ENCODE assay signal across 15 cellular contexts in genomic region chr3:48623851-48624547, GRCh38. TPM values are rescaled to one million over a fixed set of nuclear protein-coding genes. Genes with fewer than 3 reads are reported as not detected.
DNase-seq lines count a peak whose midpoint lies in the region; ATAC-seq and TF ChIP-seq lines count a peak whose summit lies in the region.
"Had no signal": no experiment of that assay in that cellular context is flagged by ENCODE, and none has a peak within 500 bp of the region (broad histone marks: within the 10 kb centered on the region; RNA-seq: fewer than 3 reads in every experiment).

No MANE protein-coding gene starts in this region.

- TF ChIP-seq POLR2A in thyroid gland (IDR thresholded peaks at IDR 0.05) = no peak

- H3K9me3 ChIP-seq in Caco-2 (no peaks in the 10 kb centered on the region), thyroid gland (no peaks in the 10 kb centered on the region)

- POLR2A ChIA-PET in Caco-2 (lab: Charles Lee) = interaction anchor here (0.6 to 1.4 kb wide), 4 partner anchors 18 to 51 kb away, joined by 3 to 6 read pairs (median 3); no protein-coding TSS in a partner anchor

- H3K4me1 ChIP-seq in Caco-2 (peaks cover 11% of the 10 kb centered on the region), thyroid gland (no peaks in the 10 kb centered on the region)

- peak overlapping the region; percentile 70 for H3K27ac Mint-ChIP-seq in Caco-2 (ENCODE audit: unreplicated experiment)
- H3K27ac Mint-ChIP-seq: stimulated activated naive CD8-positive, alpha-beta T cell treated with anti-CD3 and anti-CD28 coated beads, Interleukin-15, Interleukin-2, amounts not matched to agents 100 ng/mL and 50 ng/mL, for 24 hours had no signal

- DNase-seq in Caco-2 (no peak), NCI-H69 (lab: John Stamatoyannopoulos, UW) (peak; percentile 81), left kidney (ENCODE audit: low read depth, low spot score) (peak; percentile 32), GM19240 (ENCODE audit: insufficient read length, low spot score) (no peak), thyroid gland (no peak)
- peak; percentile 60 for DNase-seq in Jurkat, Clone E6-1 (ENCODE audit: low read depth, low spot score)
- DNase-seq: activated CD4-positive, alpha-beta T cell treated with anti-CD3 and anti-CD28 coated beads for 48 hours; NCI-H524; stimulated activated CD4-positive, alpha-beta T cell treated with anti-CD3 and anti-CD28 coated beads, Interleukin-4, amount 100 ng/mL, for 1 hour had no signal

- H3K4me1 Mint-ChIP-seq in Caco-2 (ENCODE audit: low read depth, unreplicated experiment) = no peaks in the 10 kb centered on the region

- CTCF ChIA-PET in Caco-2 (lab: Charles Lee) = interaction anchor here (0.6 to 1.7 kb wide), 2 partner anchors 11 to 15 kb away, joined by 3 to 7 read pairs; partner anchors contain the start of genes SLC26A6 and UQCRC1

- TF ChIP-seq CTCF in Caco-2 (IDR thresholded peaks at IDR 0.05; ENCODE audit: insufficient read depth in 1 of 2, low read depth in 1 of 2, low read length in 1 of 2, severe bottlenecking in 1 of 2, unreplicated experiment in 1 of 2) (no peak), thyroid gland (IDR thresholded peaks at IDR 0.05) (no peak)

- no TSS peak for BruUV-seq in Caco-2 (replicated peaks; lab: Mats Ljungman, UMichigan)

- no peak for ATAC-seq in GM21576 (IDR thresholded peaks at IDR 0.05; ENCODE audit: unreplicated experiment)
- ATAC-seq: activated naive CD4-positive, alpha-beta T cell treated with anti-CD3 and anti-CD28 coated beads, Interleukin-2, amount 50 U/mL, for 72 hours; esophagus mucosa had no signal

- peaks cover 25% of the 10 kb centered on the region for H3K36me3 Mint-ChIP-seq in Caco-2 (ENCODE audit: insufficient read depth, unreplicated experiment)

- H3K36me3 ChIP-seq in Caco-2 (ENCODE audit: control insufficient read depth, insufficient read depth, low read length) (peaks cover 5% of the 10 kb centered on the region), thyroid gland (peaks cover 0 to 3% of the 10 kb centered on the region in 2 donors)

- 89 to 91% methylated on average over 6 of the region's 6 CpGs for WGBS in thyroid gland, 2 donors

- H3K4me3 Mint-ChIP-seq in Caco-2 (ENCODE audit: unreplicated experiment) = no peak overlapping the region
- H3K4me3 Mint-ChIP-seq: stimulated activated naive CD8-positive, alpha-beta T cell treated with anti-CD3 and anti-CD28 coated beads, Interleukin-15, Interleukin-2, amounts not matched to agents 100 ng/mL and 50 ng/mL, for 24 hours had no signal

- no peaks in the 10 kb centered on the region for H3K9me3 Mint-ChIP-seq in Caco-2 (ENCODE audit: unreplicated experiment)
- H3K9me3 Mint-ChIP-seq: activated naive CD4-positive, alpha-beta T cell treated with anti-CD3 and anti-CD28 coated beads, Interleukin-2, amount 50 U/mL, for 72 hours; stimulated activated naive CD8-positive, alpha-beta T cell treated with anti-CD3 and anti-CD28 coated beads, Interleukin-15, Interleukin-2, amounts not matched to agents 100 ng/mL and 50 ng/mL, for 24 hours had no signal

- H3K27ac ChIP-seq in thyroid gland = no peak overlapping the region
- H3K27ac ChIP-seq: SK-N-MC had no signal

- H3K4me3 ChIP-seq in Caco-2 (ENCODE audit: low read depth, low read length) (no peak overlapping the region), thyroid gland (replicated peaks in 1 of 3) (no peak overlapping the region)
- no peak overlapping the region for H3K4me3 ChIP-seq in Jurkat, Clone E6-1 (ENCODE audit: low read length)
- H3K4me3 ChIP-seq: SK-N-MC had no signal

- no peaks in the 10 kb centered on the region for H3K27me3 Mint-ChIP-seq in Caco-2 (ENCODE audit: insufficient read depth, unreplicated experiment)
- H3K27me3 Mint-ChIP-seq: stimulated activated naive CD8-positive, alpha-beta T cell treated with anti-CD3 and anti-CD28 coated beads, Interleukin-15, Interleukin-2, amounts not matched to agents 100 ng/mL and 50 ng/mL, for 24 hours had no signal

- intact Hi-C loops in Caco-2 (cut with micrococcal nuclease; ENCODE audit: unreplicated experiment) (no loop called here), thyroid gland (cut with DNase I) (no loop called here)

- H3K27me3 ChIP-seq in Caco-2 (replicated peaks; ENCODE audit: control insufficient read depth, insufficient read depth, low read length) (no peaks in the 10 kb centered on the region), thyroid gland (no peaks in the 10 kb centered on the region)

RNA-seq across cellular contexts. Expression of gene TMEM89, which starts 2.4 kb away (rescaled TPM):
- total RNA-seq in Caco-2 (2022) (not detected in 2 replicates), thyroid gland (not detected)
- not detected for polyA plus RNA-seq in Jurkat, Clone E6-1 (2012; ENCODE audit: insufficient read depth, insufficient read length)
- total RNA-seq: esophagus mucosa, mesenteric fat pad had no signal

RNA-seq across cellular contexts. Expression of gene SLC26A6, which starts 11.3 kb away (rescaled TPM):
- total RNA-seq in Caco-2 (2022) = 54.7 and 59.4 TPM in 2 replicates
- 38.6 TPM for polyA plus RNA-seq in Jurkat, Clone E6-1 (2012; ENCODE audit: insufficient read depth, insufficient read length)
- total RNA-seq in thyroid gland = 10 to 100 TPM in 2 of 4 donors, 1 to 10 TPM in 2; 7.5 to 19.1 (median 11.4) TPM

RNA-seq across cellular contexts. Expression of gene UQCRC1, which starts 14.6 kb away (rescaled TPM):
- 278 and 283 TPM in 2 replicates for total RNA-seq in Caco-2 (2022)
- 481 TPM for polyA plus RNA-seq in Jurkat, Clone E6-1 (2012; ENCODE audit: insufficient read depth, insufficient read length)
- 100 to 1,000 TPM; 223 to 439 (median 295) TPM for total RNA-seq in thyroid gland

RNA-seq across cellular contexts. Expression of gene COL7A1, which starts 28.9 kb away (rescaled TPM):
- total RNA-seq in Caco-2 (2022) (4.7 and 5.2 TPM in 2 replicates), thyroid gland (1 to 10 TPM in 1 of 4 donors, under 1 TPM in 3; 0.34 to 1.0 (median 0.80) TPM)
- polyA plus RNA-seq in Jurkat, Clone E6-1 (2012; ENCODE audit: insufficient read depth, insufficient read length) = 2.8 TPM

RNA-seq across cellular contexts. Expression of gene CELSR3, which starts 38.7 kb away (rescaled TPM):
- total RNA-seq in Caco-2 (2022) (35.4 and 39.0 TPM in 2 replicates), thyroid gland (1 to 10 TPM in 2 of 4 donors, under 1 TPM in 2; 0.54 to 1.7 (median 1.0) TPM)
- polyA plus RNA-seq in Jurkat, Clone E6-1 (2012; ENCODE audit: insufficient read depth, insufficient read length) = 12.6 TPM

Comparison
In these comparisons a context has a peak if more than half of its experiments do, and no peak if none do; other contexts are left out.
1. DNase-seq: peak in Jurkat, Clone E6-1 (single experiment), NCI-H69 (single experiment) and left kidney (single experiment); none in Caco-2 (0 of 2), GM19240 (single experiment) and thyroid gland (0 of 2).